In genomic region chr16:4769306-4769638, GRCh38 we compare ENCODE assay signal across 8 cellular contexts.
DNase-seq lines count a peak whose midpoint lies in the region; ATAC-seq and TF ChIP-seq lines count a peak whose summit lies in the region.

No MANE protein-coding gene starts in this region.

- H3K36me3 ChIP-seq in WERI-Rb-1, result peaks cover 11% of the 10 kb centered on the region

- no peak overlapping the region for H3K4me3 ChIP-seq in HL-60 (replicated peaks; ENCODE audit: insufficient read depth, low read length)
- no peak overlapping the region for H3K4me3 ChIP-seq in WERI-Rb-1 (ENCODE audit: low read depth, low read length)
- H3K4me3 ChIP-seq in iPS-11a (ENCODE audit: low read depth, low read length), result peak overlapping the region; percentile 41
- H3K4me3 ChIP-seq in skeletal muscle cell (ENCODE audit: low read depth, low read length), result peak overlapping the region; percentile 65

- TF ChIP-seq CTCF in HL-60 (IDR thresholded peaks at IDR 0.05; ENCODE audit: insufficient read depth, low read length) (no peak), WERI-Rb-1 (IDR thresholded peaks at IDR 0.05; ENCODE audit: low read depth, low read length) (no peak)

- no peak for DNase-seq in HL-60 (ENCODE audit: low read depth in 1 of 2, low spot score in 1 of 2)
- peak; percentile 46 for DNase-seq in WERI-Rb-1
- DNase-seq in skeletal muscle cell (ENCODE audit: low read depth), result no peak
- no peak for DNase-seq in effector CD4-positive, alpha-beta T cell
- no peak for DNase-seq in HUDEP-2 (lab: John Stamatoyannopoulos, UW; ENCODE audit: unreplicated experiment in 76 of 76)

- H3K9me3 ChIP-seq in WERI-Rb-1 (ENCODE audit: severe bottlenecking), result no peaks in the 10 kb centered on the region

- ATAC-seq in HG02571 (IDR thresholded peaks at IDR 0.05; ENCODE audit: unreplicated experiment) (no peak), HG02759 (IDR thresholded peaks at IDR 0.05; ENCODE audit: unreplicated experiment) (no peak)

- H3K27me3 ChIP-seq in HL-60 (ENCODE audit: insufficient read depth, poor library complexity, severe bottlenecking) (no peaks in the 10 kb centered on the region), WERI-Rb-1 (ENCODE audit: insufficient read depth, low read depth, severe bottlenecking) (no peaks in the 10 kb centered on the region)

- peak overlapping the region; percentile 62 for H3K27ac ChIP-seq in HL-60 (replicated peaks)
- no peak overlapping the region for H3K27ac ChIP-seq in WERI-Rb-1

Comparison
In these comparisons a context has a peak if more than half of its experiments do, and no peak if none do; other contexts are left out.
1. H3K4me3 ChIP-seq: peak in iPS-11a (single experiment) and skeletal muscle cell (single experiment); none in HL-60 (single experiment) and WERI-Rb-1 (single experiment).